In genomic region chr2:151577116-151577515, GRCh38 we compare ENCODE assay signal across 3 cellular contexts.
"Had no signal": no experiment of that assay in that cellular context is flagged by ENCODE, and none has a peak within 500 bp of the region (broad histone marks: within the 10 kb centered on the region; RNA-seq: fewer than 3 reads in every experiment).

No MANE protein-coding gene starts in this region.

- H3K4me3 ChIP-seq: GM12878 had no signal

- DNase-seq: GDM1, GF-D8 had no signal

- ATAC-seq: GM12878 had no signal
